In the genomic region with DNA sequence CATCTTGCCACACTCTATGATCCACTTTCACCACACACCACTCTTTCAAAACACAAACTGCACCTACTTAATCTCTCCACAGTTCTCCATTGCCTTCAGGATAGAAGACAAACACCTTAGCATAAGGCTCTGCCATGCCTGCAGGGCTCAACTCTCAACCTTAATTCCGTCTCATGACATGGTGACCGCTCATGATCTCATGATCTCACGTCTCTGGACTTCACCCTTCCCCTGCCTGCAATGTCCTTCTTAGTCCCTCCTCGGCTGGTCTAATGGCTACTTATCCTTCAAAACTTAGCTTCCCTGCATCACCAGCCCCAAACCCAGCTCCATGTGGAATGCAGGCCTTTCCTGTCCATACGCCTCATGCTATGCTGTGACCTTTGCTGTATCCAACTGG, we compare ENCODE assay signal across 15 cellular contexts.
A peak's percentile ranks its signal among the peaks of the same experiment; 100 is the strongest.
DNase-seq lines count a peak whose midpoint lies in the region; ATAC-seq, FAIRE-seq and TF ChIP-seq lines count a peak whose summit lies in the region.
"Had no signal": no experiment of that assay in that cellular context is flagged by ENCODE, and none has a peak within 500 bp of the region (broad histone marks: within the 10 kb centered on the region; RNA-seq: fewer than 3 reads in every experiment).

No MANE protein-coding gene starts in this region.

- peak overlapping the region; percentile 70 to 77 for H3K27ac ChIP-seq in ascending aorta
- peak overlapping the region; percentile 33 to 64 (median 38) for H3K27ac ChIP-seq in pancreas
- peak overlapping the region; percentile 68 to 79 (median 74) for H3K27ac ChIP-seq in thyroid gland
- H3K27ac ChIP-seq: HL-60 had no signal

- peak; percentile 3 for ATAC-seq in left ventricle myocardium superior
- ATAC-seq in pancreas, result no peak
- ATAC-seq in T-cell (replicated peaks in 1 of 4), result no peak

- H3K9me3 Mint-ChIP-seq in T-cell, result no peaks in the 10 kb centered on the region
- H3K9me3 Mint-ChIP-seq: activated naive CD8-positive, alpha-beta T cell treated with anti-CD3 and anti-CD28 coated beads, Interleukin-2, amount 10 ng/mL, durations not matched to agents 7 days and 5 days; nephron progenitor cell had no signal

- no peak overlapping the region for H3K4me3 ChIP-seq in ascending aorta
- no peak overlapping the region for H3K4me3 ChIP-seq in pancreas
- H3K4me3 ChIP-seq in thyroid gland (replicated peaks in 1 of 3), result no peak overlapping the region
- H3K4me3 ChIP-seq: HAP-1 had no signal

- POLR2A ChIA-PET in T-cell (lab: Charles Lee), result no interaction called here

- H3K27me3 Mint-ChIP-seq in T-cell, result no peaks in the 10 kb centered on the region
- H3K27me3 Mint-ChIP-seq: activated naive CD8-positive, alpha-beta T cell treated with anti-CD3 and anti-CD28 coated beads, Interleukin-2, amount 10 ng/mL, durations not matched to agents 7 days and 5 days had no signal

- peaks cover 11 to 19% (median 13%) of the 10 kb centered on the region in 3 donors for H3K4me1 Mint-ChIP-seq in T-cell

- CTCF ChIA-PET in T-cell (lab: Charles Lee), result interaction anchor here in 1 of 2 donors (0.6 kb wide), 1 partner anchor 12 kb away, joined by 3 read pairs; no protein-coding TSS in a partner anchor

- H3K36me3 Mint-ChIP-seq in T-cell, result peaks cover 18% of the 10 kb centered on the region

- H3K36me3 ChIP-seq in ascending aorta (no peaks in the 10 kb centered on the region), pancreas (no peaks in the 10 kb centered on the region), thyroid gland (no peaks in the 10 kb centered on the region)
- H3K36me3 ChIP-seq: HAP-1 had no signal

- intact Hi-C loops in ascending aorta (cut with DNase I), result loop anchor here (1.0 to 5.0 kb wide), 2 partner anchors 85 to 667 kb away; partner anchors contain the start of genes CCDC148 and PKP4
- intact Hi-C loops in left ventricle myocardium superior (cut with micrococcal nuclease), result no loop called here
- intact Hi-C loops in pancreas (cut with DNase I), result no loop called here
- intact Hi-C loops in thyroid gland (cut with DNase I), result no loop called here

- TF ChIP-seq CTCF in ascending aorta (IDR thresholded peaks at IDR 0.05) (no peak), pancreas (IDR thresholded peaks at IDR 0.05) (no peak), thyroid gland (IDR thresholded peaks at IDR 0.05) (no peak)

- FAIRE-seq in pancreas (lab: Jason Lieb, UNC), result no peak

- no peak overlapping the region for H3K4me3 Mint-ChIP-seq in T-cell
- H3K4me3 Mint-ChIP-seq: activated naive CD8-positive, alpha-beta T cell treated with anti-CD3 and anti-CD28 coated beads, Interleukin-2, amount 10 ng/mL, durations not matched to agents 7 days and 5 days; nephron progenitor cell had no signal

- no peaks in the 10 kb centered on the region for H3K27me3 ChIP-seq in ascending aorta
- no peaks in the 10 kb centered on the region for H3K27me3 ChIP-seq in pancreas
- H3K27me3 ChIP-seq in thyroid gland, result no peaks in the 10 kb centered on the region

- TF ChIP-seq POLR2A in thyroid gland (IDR thresholded peaks at IDR 0.05), result no peak

- H3K9me3 ChIP-seq in ascending aorta (no peaks in the 10 kb centered on the region), pancreas (no peaks in the 10 kb centered on the region), thyroid gland (no peaks in the 10 kb centered on the region)
- H3K9me3 ChIP-seq: HAP-1 had no signal

- H3K27ac Mint-ChIP-seq in T-cell, result no peak overlapping the region
- H3K27ac Mint-ChIP-seq: activated naive CD8-positive, alpha-beta T cell treated with anti-CD3 and anti-CD28 coated beads, Interleukin-2, amount 10 ng/mL, durations not matched to agents 7 days and 5 days; nephron progenitor cell had no signal

- WGBS in pancreas, 2 donors, result 93 to 98% methylated on average over 5 of the region's 5 CpGs
- WGBS in thyroid gland, 2 donors, result 95 to 96% methylated on average over 5 of the region's 5 CpGs

- H3K4me1 ChIP-seq in ascending aorta (peaks cover 14 to 59% of the 10 kb centered on the region in 2 donors), pancreas (peaks cover 0 to 17% (median 13%) of the 10 kb centered on the region in 3 donors), thyroid gland (peaks cover 58 to 59% of the 10 kb centered on the region in 2 donors)

- DNase-seq in ascending aorta (ENCODE audit: low spot score in 2 of 2) (no peak), left ventricle myocardium superior (no peak), pancreas (no peak), thyroid gland (no peak), NCI-H2227 (lab: John Stamatoyannopoulos, UW; ENCODE audit: unreplicated experiment) (no peak), T-cell (no peak), NCI-H146 (lab: John Stamatoyannopoulos, UW) (no peak)
- DNase-seq: NCI-H1092 treated with DMSO at 0.1 percent for 48 hours; NCI-H226; nephron progenitor cell; stimulated activated CD4-positive, alpha-beta T cell treated with anti-CD3 and anti-CD28 coated beads, Interleukin-2, amount 100 ng/mL, for 24 hours; T-helper 9 cell had no signal
